Comparison of ENCODE assay signal across 1 cellular context in the genomic region with DNA sequence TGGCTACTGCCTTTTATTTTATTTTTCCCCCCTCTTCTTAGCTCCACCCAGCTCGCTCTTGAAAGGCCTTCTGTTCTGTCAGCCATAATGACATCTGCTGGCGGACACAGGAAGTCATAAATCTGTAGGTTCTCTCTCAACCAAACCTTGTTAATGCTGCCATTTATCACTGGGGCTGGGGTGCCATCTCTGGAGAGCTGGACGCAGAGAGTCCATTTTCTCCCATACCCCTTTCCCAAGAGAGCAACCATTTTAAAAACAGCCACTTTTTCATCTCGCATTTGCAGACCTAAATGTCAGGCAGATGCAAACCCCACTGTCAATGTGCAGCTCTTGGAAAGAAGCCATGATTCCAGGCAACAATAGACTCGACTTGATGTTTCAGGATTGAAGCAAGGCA.
TF ChIP-seq lines count a peak whose summit lies in the region.

No MANE protein-coding gene starts in this region.

TF ChIP-seq in WTC11, 78 proteins besides CTCF, POLR2A, EP300 and RAD21 (continued from another document):
- TF ChIP-seq, protein P1, sequence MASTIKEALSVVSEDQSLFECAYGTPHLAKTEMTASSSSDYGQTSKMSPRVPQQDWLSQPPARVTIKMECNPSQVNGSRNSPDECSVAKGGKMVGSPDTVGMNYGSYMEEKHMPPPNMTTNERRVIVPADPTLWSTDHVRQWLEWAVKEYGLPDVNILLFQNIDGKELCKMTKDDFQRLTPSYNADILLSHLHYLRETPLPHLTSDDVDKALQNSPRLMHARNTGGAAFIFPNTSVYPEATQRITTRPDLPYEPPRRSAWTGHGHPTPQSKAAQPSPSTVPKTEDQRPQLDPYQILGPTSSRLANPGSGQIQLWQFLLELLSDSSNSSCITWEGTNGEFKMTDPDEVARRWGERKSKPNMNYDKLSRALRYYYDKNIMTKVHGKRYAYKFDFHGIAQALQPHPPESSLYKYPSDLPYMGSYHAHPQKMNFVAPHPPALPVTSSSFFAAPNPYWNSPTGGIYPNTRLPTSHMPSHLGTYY (CRISPR knock-in tag; IDR thresholded peaks at IDR 0.05), result no peak
- TF ChIP-seq, protein P2, sequence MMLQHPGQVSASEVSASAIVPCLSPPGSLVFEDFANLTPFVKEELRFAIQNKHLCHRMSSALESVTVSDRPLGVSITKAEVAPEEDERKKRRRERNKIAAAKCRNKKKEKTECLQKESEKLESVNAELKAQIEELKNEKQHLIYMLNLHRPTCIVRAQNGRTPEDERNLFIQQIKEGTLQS (CRISPR knock-in tag; conservative IDR thresholded peaks at IDR 0.05), result no peak
- TF ChIP-seq, protein P3, sequence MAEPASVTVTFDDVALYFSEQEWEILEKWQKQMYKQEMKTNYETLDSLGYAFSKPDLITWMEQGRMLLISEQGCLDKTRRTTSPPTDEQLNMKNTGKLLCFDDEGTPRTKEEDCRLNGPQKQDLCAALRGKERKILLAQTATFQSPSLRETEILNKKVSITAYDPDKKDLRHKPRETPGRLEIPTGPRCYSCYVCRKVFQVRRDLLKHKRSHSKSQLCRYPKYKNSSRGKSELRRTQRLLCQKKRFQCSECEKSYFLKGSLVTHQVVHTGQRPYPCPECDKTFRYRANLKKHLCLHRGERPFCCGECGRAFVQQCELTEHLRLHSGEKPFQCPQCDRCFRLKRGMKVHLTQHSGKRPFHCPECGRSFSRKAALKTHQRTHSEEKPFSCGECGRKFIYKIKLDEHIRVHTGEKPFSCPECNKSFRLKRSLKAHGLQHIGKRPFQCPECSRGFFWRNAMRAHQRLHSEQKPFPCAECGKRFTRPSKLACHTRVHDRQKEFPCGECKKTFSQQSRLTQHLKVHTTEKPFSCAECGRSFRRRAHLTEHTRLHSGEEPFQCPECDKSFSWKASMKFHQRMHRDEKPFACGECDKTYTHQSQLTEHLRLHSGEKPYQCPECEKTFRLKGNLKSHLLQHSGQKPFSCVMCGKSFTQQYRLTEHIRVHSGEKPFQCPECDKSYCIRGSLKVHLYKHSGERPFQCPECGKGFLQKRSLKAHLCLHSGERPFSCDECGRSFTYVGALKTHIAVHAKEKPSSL (CRISPR knock-in tag; conservative IDR thresholded peaks at IDR 0.05), result no peak
- TF ChIP-seq ZNF219 (CRISPR knock-in tag; IDR thresholded peaks at IDR 0.05; ENCODE audit: borderline replicate concordance), result no peak
- TF ChIP-seq, protein P4, sequence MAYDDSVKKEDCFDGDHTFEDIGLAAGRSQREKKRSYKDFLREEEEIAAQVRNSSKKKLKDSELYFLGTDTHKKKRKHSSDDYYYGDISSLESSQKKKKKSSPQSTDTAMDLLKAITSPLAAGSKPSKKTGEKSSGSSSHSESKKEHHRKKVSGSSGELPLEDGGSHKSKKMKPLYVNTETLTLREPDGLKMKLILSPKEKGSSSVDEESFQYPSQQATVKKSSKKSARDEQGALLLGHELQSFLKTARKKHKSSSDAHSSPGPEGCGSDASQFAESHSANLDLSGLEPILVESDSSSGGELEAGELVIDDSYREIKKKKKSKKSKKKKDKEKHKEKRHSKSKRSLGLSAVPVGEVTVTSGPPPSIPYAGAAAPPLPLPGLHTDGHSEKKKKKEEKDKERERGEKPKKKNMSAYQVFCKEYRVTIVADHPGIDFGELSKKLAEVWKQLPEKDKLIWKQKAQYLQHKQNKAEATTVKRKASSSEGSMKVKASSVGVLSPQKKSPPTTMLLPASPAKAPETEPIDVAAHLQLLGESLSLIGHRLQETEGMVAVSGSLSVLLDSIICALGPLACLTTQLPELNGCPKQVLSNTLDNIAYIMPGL (CRISPR knock-in tag; IDR thresholded peaks at IDR 0.05), result no peak
- TF ChIP-seq, protein P5, sequence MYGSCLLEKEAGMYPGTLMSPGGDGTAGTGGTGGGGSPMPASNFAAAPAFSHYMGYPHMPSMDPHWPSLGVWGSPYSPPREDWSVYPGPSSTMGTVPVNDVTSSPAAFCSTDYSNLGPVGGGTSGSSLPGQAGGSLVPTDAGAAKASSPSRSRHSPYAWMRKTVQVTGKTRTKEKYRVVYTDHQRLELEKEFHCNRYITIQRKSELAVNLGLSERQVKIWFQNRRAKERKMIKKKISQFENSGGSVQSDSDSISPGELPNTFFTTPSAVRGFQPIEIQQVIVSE (CRISPR knock-in tag; IDR thresholded peaks at IDR 0.05; ENCODE audit: borderline replicate concordance), result no peak
